ENCODE assay signal across 19 cellular contexts in genomic region chr3:140459462-140459861, GRCh38.
"Had no signal": no experiment of that assay in that cellular context is flagged by ENCODE, and none has a peak within 500 bp of the region (broad histone marks: within the 10 kb centered on the region; RNA-seq: fewer than 3 reads in every experiment).

No MANE protein-coding gene starts in this region.

- H3K36me3 Mint-ChIP-seq: immature natural killer cell, naive B cell had no signal

- ATAC-seq: effector memory CD8-positive, alpha-beta T cell; foreskin keratinocyte; gastroesophageal sphincter; heart left ventricle; left cardiac atrium; left lung; left ventricle myocardium superior; lower lobe of right lung had no signal

- H3K27me3 Mint-ChIP-seq: dendritic cell treated with granulocyte-macrophage colony-stimulating factor and Interleukin-4, amounts not matched to agents 40 ng/mL and 50 ng/mL, for 4 days; naive B cell had no signal

- H3K27ac ChIP-seq: colonic mucosa, esophagus muscularis mucosa, foreskin keratinocyte, gastroesophageal sphincter, heart left ventricle, hepatocyte, left lung, lower lobe of right lung had no signal

- H2AFZ ChIP-seq: hepatocyte had no signal

- H3K27ac Mint-ChIP-seq: dendritic cell treated with granulocyte-macrophage colony-stimulating factor and Interleukin-4, amounts not matched to agents 40 ng/mL and 50 ng/mL, for 4 days; effector memory CD8-positive, alpha-beta T cell; immature natural killer cell; naive B cell had no signal

- DNase-seq: colonic mucosa; cortex of kidney; effector CD8-positive, alpha-beta T cell; effector memory CD8-positive, alpha-beta T cell; foreskin keratinocyte; heart left ventricle; hypothalamus; immature natural killer cell; left cardiac atrium; left lung; left ventricle myocardium superior; lower lobe of right lung; mesenchymal stem cell; midbrain; naive B cell had no signal

- H3K4me1 Mint-ChIP-seq: naive B cell had no signal

- H3K4me3 Mint-ChIP-seq: dendritic cell treated with granulocyte-macrophage colony-stimulating factor and Interleukin-4, amounts not matched to agents 40 ng/mL and 50 ng/mL, for 4 days; effector memory CD8-positive, alpha-beta T cell; immature natural killer cell; naive B cell had no signal

- H3K4me2 ChIP-seq: hepatocyte had no signal

- H3K4me1 ChIP-seq: colonic mucosa, esophagus muscularis mucosa, foreskin keratinocyte, gastroesophageal sphincter, left lung, lower lobe of right lung had no signal

- H3K9me3 ChIP-seq: colonic mucosa, esophagus muscularis mucosa, gastroesophageal sphincter, heart left ventricle, left lung, lower lobe of right lung had no signal

- H3K36me3 ChIP-seq: colonic mucosa, esophagus muscularis mucosa, gastroesophageal sphincter, heart left ventricle, left lung, lower lobe of right lung had no signal

- H3K4me3 ChIP-seq: colonic mucosa, esophagus muscularis mucosa, gastroesophageal sphincter, heart left ventricle, hepatocyte, left lung, lower lobe of right lung had no signal

- H3K9me3 Mint-ChIP-seq: dendritic cell treated with granulocyte-macrophage colony-stimulating factor and Interleukin-4, amounts not matched to agents 40 ng/mL and 50 ng/mL, for 4 days had no signal

- H3K27me3 ChIP-seq: colonic mucosa, esophagus muscularis mucosa, gastroesophageal sphincter, heart left ventricle, hepatocyte, left lung had no signal
